In genomic region chrX:48694776-48695523, GRCh38 we compare ENCODE assay signal across 1 cellular context.
TF ChIP-seq lines count a peak whose summit lies in the region.

No MANE protein-coding gene starts in this region.

TF ChIP-seq in GM23338, 12 proteins besides CTCF, POLR2A, EP300 and RAD21:
- TF ChIP-seq REST (IDR thresholded peaks at IDR 0.05; ENCODE audit: unreplicated experiment): no peak
- TF ChIP-seq EZH2phosphoT487 (IDR thresholded peaks at IDR 0.05; ENCODE audit: unreplicated experiment): no peak
- TF ChIP-seq EZH2 (IDR thresholded peaks at IDR 0.05; ENCODE audit: low read depth, unreplicated experiment): no peak
- TF ChIP-seq ZNF114 (CRISPR knock-in tag; IDR thresholded peaks at IDR 0.05): no peak
- TF ChIP-seq STAT1 (IDR thresholded peaks at IDR 0.05; ENCODE audit: unreplicated experiment): no peak
- TF ChIP-seq CREB1 (CRISPR knock-in tag; IDR thresholded peaks at IDR 0.05; ENCODE audit: low read depth): no peak
- TF ChIP-seq ZNF331 (CRISPR knock-in tag; IDR thresholded peaks at IDR 0.05; ENCODE audit: low read depth): no peak
- TF ChIP-seq ETS1 (IDR thresholded peaks at IDR 0.05): no peak
- TF ChIP-seq ZNF462 (CRISPR knock-in tag; IDR thresholded peaks at IDR 0.05): no peak
- no peak for TF ChIP-seq POLR2AphosphoS5 (IDR thresholded peaks at IDR 0.05; ENCODE audit: low read depth)
- no peak for TF ChIP-seq JUNB (IDR thresholded peaks at IDR 0.05; ENCODE audit: unreplicated experiment)
- TF ChIP-seq NANOG (IDR thresholded peaks at IDR 0.05; ENCODE audit: borderline replicate concordance): no peak
TF ChIP-seq in GM23338: peak in this region for 0.
